ENCODE assay signal across 1 cellular context in genomic region chr2:172427990-172428840, GRCh38.
TF ChIP-seq lines count a peak whose summit lies in the region.

No MANE protein-coding gene starts in this region.

TF ChIP-seq in HepG2, 621 proteins besides CTCF, POLR2A, EP300 and RAD21 (continued from another document and continues in another):
- TF ChIP-seq, protein P1, sequence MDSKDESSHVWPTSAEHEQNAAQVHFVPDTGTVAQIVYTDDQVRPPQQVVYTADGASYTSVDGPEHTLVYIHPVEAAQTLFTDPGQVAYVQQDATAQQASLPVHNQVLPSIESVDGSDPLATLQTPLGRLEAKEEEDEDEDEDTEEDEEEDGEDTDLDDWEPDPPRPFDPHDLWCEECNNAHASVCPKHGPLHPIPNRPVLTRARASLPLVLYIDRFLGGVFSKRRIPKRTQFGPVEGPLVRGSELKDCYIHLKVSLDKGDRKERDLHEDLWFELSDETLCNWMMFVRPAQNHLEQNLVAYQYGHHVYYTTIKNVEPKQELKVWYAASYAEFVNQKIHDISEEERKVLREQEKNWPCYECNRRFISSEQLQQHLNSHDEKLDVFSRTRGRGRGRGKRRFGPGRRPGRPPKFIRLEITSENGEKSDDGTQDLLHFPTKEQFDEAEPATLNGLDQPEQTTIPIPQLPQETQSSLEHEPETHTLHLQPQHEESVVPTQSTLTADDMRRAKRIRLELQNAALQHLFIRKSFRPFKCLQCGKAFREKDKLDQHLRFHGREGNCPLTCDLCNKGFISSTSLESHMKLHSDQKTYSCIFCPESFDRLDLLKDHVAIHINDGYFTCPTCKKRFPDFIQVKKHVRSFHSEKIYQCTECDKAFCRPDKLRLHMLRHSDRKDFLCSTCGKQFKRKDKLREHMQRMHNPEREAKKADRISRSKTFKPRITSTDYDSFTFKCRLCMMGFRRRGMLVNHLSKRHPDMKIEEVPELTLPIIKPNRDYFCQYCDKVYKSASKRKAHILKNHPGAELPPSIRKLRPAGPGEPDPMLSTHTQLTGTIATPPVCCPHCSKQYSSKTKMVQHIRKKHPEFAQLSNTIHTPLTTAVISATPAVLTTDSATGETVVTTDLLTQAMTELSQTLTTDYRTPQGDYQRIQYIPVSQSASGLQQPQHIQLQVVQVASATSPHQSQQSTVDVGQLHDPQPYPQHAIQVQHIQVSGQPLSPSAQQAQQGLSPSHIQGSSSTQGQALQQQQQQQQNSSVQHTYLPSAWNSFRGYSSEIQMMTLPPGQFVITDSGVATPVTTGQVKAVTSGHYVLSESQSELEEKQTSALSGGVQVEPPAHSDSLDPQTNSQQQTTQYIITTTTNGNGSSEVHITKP (CRISPR knock-in tag; IDR thresholded peaks at IDR 0.05; ENCODE audit: low read depth): peak; percentile 17; the same call in 1 of the 2 replicates
- TF ChIP-seq, protein P2, sequence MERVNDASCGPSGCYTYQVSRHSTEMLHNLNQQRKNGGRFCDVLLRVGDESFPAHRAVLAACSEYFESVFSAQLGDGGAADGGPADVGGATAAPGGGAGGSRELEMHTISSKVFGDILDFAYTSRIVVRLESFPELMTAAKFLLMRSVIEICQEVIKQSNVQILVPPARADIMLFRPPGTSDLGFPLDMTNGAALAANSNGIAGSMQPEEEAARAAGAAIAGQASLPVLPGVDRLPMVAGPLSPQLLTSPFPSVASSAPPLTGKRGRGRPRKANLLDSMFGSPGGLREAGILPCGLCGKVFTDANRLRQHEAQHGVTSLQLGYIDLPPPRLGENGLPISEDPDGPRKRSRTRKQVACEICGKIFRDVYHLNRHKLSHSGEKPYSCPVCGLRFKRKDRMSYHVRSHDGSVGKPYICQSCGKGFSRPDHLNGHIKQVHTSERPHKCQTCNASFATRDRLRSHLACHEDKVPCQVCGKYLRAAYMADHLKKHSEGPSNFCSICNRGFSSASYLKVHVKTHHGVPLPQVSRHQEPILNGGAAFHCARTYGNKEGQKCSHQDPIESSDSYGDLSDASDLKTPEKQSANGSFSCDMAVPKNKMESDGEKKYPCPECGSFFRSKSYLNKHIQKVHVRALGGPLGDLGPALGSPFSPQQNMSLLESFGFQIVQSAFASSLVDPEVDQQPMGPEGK (CRISPR knock-in tag; IDR thresholded peaks at IDR 0.05): peak; percentile 83
- TF ChIP-seq ZBTB21 (CRISPR knock-in tag; IDR thresholded peaks at IDR 0.05): no peak
- TF ChIP-seq, protein P3, sequence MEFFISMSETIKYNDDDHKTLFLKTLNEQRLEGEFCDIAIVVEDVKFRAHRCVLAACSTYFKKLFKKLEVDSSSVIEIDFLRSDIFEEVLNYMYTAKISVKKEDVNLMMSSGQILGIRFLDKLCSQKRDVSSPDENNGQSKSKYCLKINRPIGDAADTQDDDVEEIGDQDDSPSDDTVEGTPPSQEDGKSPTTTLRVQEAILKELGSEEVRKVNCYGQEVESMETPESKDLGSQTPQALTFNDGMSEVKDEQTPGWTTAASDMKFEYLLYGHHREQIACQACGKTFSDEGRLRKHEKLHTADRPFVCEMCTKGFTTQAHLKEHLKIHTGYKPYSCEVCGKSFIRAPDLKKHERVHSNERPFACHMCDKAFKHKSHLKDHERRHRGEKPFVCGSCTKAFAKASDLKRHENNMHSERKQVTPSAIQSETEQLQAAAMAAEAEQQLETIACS (CRISPR knock-in tag; IDR thresholded peaks at IDR 0.05): peak; percentile 52; the same call in 1 of the 2 replicates
- peak; percentile 14; the same call in 1 of the 2 replicates for TF ChIP-seq ETS1 (CRISPR knock-in tag; IDR thresholded peaks at IDR 0.05)
- no peak for TF ChIP-seq NR2F2 (IDR thresholded peaks at IDR 0.05; ENCODE audit: borderline replicate concordance, low read depth)
- no peak for TF ChIP-seq GABPB1 (CRISPR knock-in tag; IDR thresholded peaks at IDR 0.05)
- TF ChIP-seq ZFP82 (CRISPR knock-in tag; IDR thresholded peaks at IDR 0.05; ENCODE audit: borderline replicate concordance): no peak
- no peak for TF ChIP-seq REST (IDR thresholded peaks at IDR 0.05; ENCODE audit: borderline replicate concordance in 1 of 2, low read depth in 1 of 2, low read length in 2 of 2)
- TF ChIP-seq MED13 (CRISPR knock-in tag; IDR thresholded peaks at IDR 0.05): 0 out of 2 replicates have a peak, but pooled peaks have one; percentile 35
- TF ChIP-seq YEATS2 (CRISPR knock-in tag; IDR thresholded peaks at IDR 0.05; ENCODE audit: borderline replicate concordance): no peak; the same call in 1 of the 2 replicates
- TF ChIP-seq, protein P4, sequence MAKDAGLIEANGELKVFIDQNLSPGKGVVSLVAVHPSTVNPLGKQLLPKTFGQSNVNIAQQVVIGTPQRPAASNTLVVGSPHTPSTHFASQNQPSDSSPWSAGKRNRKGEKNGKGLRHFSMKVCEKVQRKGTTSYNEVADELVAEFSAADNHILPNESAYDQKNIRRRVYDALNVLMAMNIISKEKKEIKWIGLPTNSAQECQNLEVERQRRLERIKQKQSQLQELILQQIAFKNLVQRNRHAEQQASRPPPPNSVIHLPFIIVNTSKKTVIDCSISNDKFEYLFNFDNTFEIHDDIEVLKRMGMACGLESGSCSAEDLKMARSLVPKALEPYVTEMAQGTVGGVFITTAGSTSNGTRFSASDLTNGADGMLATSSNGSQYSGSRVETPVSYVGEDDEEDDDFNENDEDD (CRISPR knock-in tag; IDR thresholded peaks at IDR 0.05; ENCODE audit: borderline replicate concordance): no peak
- no peak for TF ChIP-seq TRIM22 (IDR thresholded peaks at IDR 0.05)
- peak; percentile 58; the same call in 1 of the 2 replicates for TF ChIP-seq SALL1 (CRISPR knock-in tag; IDR thresholded peaks at IDR 0.05)
- no peak for TF ChIP-seq MAFG (CRISPR knock-in tag; IDR thresholded peaks at IDR 0.05)
- TF ChIP-seq ZNF10 (CRISPR knock-in tag; IDR thresholded peaks at IDR 0.05; ENCODE audit: borderline replicate concordance, low read depth): no peak
- 0 out of 2 replicates have a peak, but pooled peaks have one; percentile 6 for TF ChIP-seq ZNF615 (CRISPR knock-in tag; IDR thresholded peaks at IDR 0.05; ENCODE audit: borderline replicate concordance)
- TF ChIP-seq GATAD1 (CRISPR knock-in tag; IDR thresholded peaks at IDR 0.05): no peak
- peak; percentile 68; the same call in 1 of the 2 replicates for TF ChIP-seq FOXJ3 (CRISPR knock-in tag; IDR thresholded peaks at IDR 0.05; ENCODE audit: borderline replicate concordance)
- TF ChIP-seq BRCA1 (CRISPR knock-in tag; IDR thresholded peaks at IDR 0.05): peak; percentile 40; the same call in 1 of the 2 replicates
- TF ChIP-seq ZFY (CRISPR knock-in tag; IDR thresholded peaks at IDR 0.05): peak; percentile 63
- TF ChIP-seq SPEN (CRISPR knock-in tag; IDR thresholded peaks at IDR 0.05; ENCODE audit: low read depth): no peak
- no peak for TF ChIP-seq MTF1 (CRISPR knock-in tag; IDR thresholded peaks at IDR 0.05)
- no peak for TF ChIP-seq HDAC2 (CRISPR knock-in tag; IDR thresholded peaks at IDR 0.05)
- peak; percentile 88 for TF ChIP-seq ZNF781 (CRISPR knock-in tag; IDR thresholded peaks at IDR 0.05; ENCODE audit: borderline replicate concordance, not compliant biosample characterization)
- no peak for TF ChIP-seq BCLAF1 (IDR thresholded peaks at IDR 0.05)
- no peak for TF ChIP-seq ZNF570 (CRISPR knock-in tag; IDR thresholded peaks at IDR 0.05; ENCODE audit: borderline replicate concordance)
- TF ChIP-seq, protein P5, sequence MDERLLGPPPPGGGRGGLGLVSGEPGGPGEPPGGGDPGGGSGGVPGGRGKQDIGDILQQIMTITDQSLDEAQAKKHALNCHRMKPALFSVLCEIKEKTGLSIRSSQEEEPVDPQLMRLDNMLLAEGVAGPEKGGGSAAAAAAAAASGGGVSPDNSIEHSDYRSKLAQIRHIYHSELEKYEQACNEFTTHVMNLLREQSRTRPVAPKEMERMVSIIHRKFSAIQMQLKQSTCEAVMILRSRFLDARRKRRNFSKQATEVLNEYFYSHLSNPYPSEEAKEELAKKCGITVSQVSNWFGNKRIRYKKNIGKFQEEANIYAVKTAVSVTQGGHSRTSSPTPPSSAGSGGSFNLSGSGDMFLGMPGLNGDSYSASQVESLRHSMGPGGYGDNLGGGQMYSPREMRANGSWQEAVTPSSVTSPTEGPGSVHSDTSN (CRISPR knock-in tag; IDR thresholded peaks at IDR 0.05): no peak; the same call in 1 of the 2 replicates
- no peak for TF ChIP-seq REXO4 (CRISPR knock-in tag; IDR thresholded peaks at IDR 0.05; ENCODE audit: borderline replicate concordance)
- no peak for TF ChIP-seq ZNF713 (CRISPR knock-in tag; IDR thresholded peaks at IDR 0.05)
- peak; percentile 41; the same call in 1 of the 2 replicates for TF ChIP-seq FIP1L1 (IDR thresholded peaks at IDR 0.05; ENCODE audit: borderline replicate concordance, insufficient read depth, low read depth, low read length)
- TF ChIP-seq MXD1 (CRISPR knock-in tag; IDR thresholded peaks at IDR 0.05): no peak; the same call in 1 of the 2 replicates
- peak; percentile 65 for TF ChIP-seq MYC (CRISPR knock-in tag; IDR thresholded peaks at IDR 0.05; ENCODE audit: borderline replicate concordance)
- TF ChIP-seq NFKBIZ (CRISPR knock-in tag; IDR thresholded peaks at IDR 0.05): no peak
- TF ChIP-seq MIER3 (CRISPR knock-in tag; IDR thresholded peaks at IDR 0.05; ENCODE audit: borderline replicate concordance): no peak
- TF ChIP-seq ZNF883 (CRISPR knock-in tag; IDR thresholded peaks at IDR 0.05; ENCODE audit: not compliant biosample characterization): peak; percentile 45
- TF ChIP-seq SMAD3 (CRISPR knock-in tag; IDR thresholded peaks at IDR 0.05): no peak
- no peak for TF ChIP-seq HCFC1 (IDR thresholded peaks at IDR 0.05; ENCODE audit: low read depth, low read length)
- TF ChIP-seq PHF8 (CRISPR knock-in tag; IDR thresholded peaks at IDR 0.05): peak; percentile 70
- no peak for TF ChIP-seq RBM22 (optimal IDR thresholded peaks at IDR 0.05; ENCODE audit: low read length)
- TF ChIP-seq HDAC1 (CRISPR knock-in tag; IDR thresholded peaks at IDR 0.05): peak; percentile 40; the same call in 1 of the 2 replicates
